27 cellular contexts compared by ENCODE assay signal in the genomic region with DNA sequence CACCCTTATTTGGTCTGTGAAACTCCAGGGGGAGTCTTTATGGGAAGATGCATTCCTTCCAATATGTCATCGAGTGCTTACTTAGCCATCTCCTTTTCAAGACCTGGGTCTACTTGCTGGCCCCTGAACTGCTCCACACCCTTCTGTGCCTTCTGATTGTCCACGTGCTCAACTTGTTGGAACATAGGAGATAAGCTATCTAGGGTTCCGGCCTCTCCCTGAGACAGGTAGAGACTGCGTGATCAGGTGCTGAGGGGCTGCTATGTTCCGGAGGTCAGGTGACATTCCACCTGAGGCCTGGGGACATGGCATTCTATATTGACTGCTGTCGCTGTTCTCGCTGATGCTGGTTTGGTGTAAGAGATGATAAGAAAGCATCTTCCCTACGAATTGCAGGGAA.
A peak's percentile ranks its signal among the peaks of the same experiment; 100 is the strongest.
DNase-seq lines count a peak whose midpoint lies in the region; ATAC-seq, FAIRE-seq and TF ChIP-seq lines count a peak whose summit lies in the region.
"Had no signal": no experiment of that assay in that cellular context is flagged by ENCODE, and none has a peak within 500 bp of the region (broad histone marks: within the 10 kb centered on the region; RNA-seq: fewer than 3 reads in every experiment).

No MANE protein-coding gene starts in this region.

- peak in 1 of 4 experiments; percentile 24 for DNase-seq in K562 (ENCODE audit: extremely low read depth in 1 of 4, low spot score in 3 of 4)
- DNase-seq in mesendoderm = no peak
- DNase-seq in small intestine = peak; percentile 97
- no peak for DNase-seq in stimulated activated naive B cell treated with anti-CD40 and anti-IgM and Interleukin-4, amounts not matched to agents 10 μg/mL and 1 μg/mL and 100 μg/mL, for 72 hours
- DNase-seq in HFFc6 = no peak
- no peak for DNase-seq in NCI-H1105 treated with DMSO at 0.1 percent for 48 hours (lab: John Stamatoyannopoulos, UW)
- DNase-seq: CD8-positive, alpha-beta memory T cell; KBM-7; MG63; NCI-H1417; NCI-H1694; NCI-H2029 treated with DMSO at 0.1 percent for 48 hours; NCI-H446 treated with DMSO at 0.1 percent for 48 hours; NCI-H526; NCI-H82; NK-92 treated with Interleukin-12 subunit alpha and Interleukin-12 subunit beta, amount 100 ng/mL, for 24 hours; PC-3; SIG-M5 had no signal

- intact Hi-C loops in K562 (cut with micrococcal nuclease) = no loop called here

- TF ChIP-seq CTCF in Loucy (conservative IDR thresholded peaks at IDR 0.05; ENCODE audit: low read length) (no peak), K562 (IDR thresholded peaks at IDR 0.05 in 2 of 3, conservative IDR thresholded peaks at IDR 0.05 in 1 of 3; ENCODE audit: insufficient read depth in 2 of 3, low read depth in 1 of 3, low read length in 3 of 3) (no peak), HFFc6 (IDR thresholded peaks at IDR 0.05) (no peak)

- H2AK5ac ChIP-seq in mesendoderm (ENCODE audit: low read length) = no peak overlapping the region

- H3K9me2 ChIP-seq in Loucy (replicated peaks; ENCODE audit: low read depth, low read length) = no peaks in the 10 kb centered on the region

- no peak overlapping the region for H4K5ac ChIP-seq in mesendoderm (ENCODE audit: low read length)

- H2BK5ac ChIP-seq in mesendoderm (ENCODE audit: low read length) = peak overlapping the region; percentile 30

- no peaks in the 10 kb centered on the region for H3K79me1 ChIP-seq in mesendoderm (ENCODE audit: low read length)

- no peaks in the 10 kb centered on the region for H3K9me1 ChIP-seq in K562 (ENCODE audit: control insufficient read depth, insufficient read depth, low read length)

- no peak overlapping the region for H4K8ac ChIP-seq in mesendoderm (ENCODE audit: low read depth, low read length)

- H3K27me3 Mint-ChIP-seq in stimulated activated naive B cell treated with anti-CD40 and anti-IgM and Interleukin-4, amounts not matched to agents 10 μg/mL and 1 μg/mL and 100 μg/mL, for 72 hours = no peaks in the 10 kb centered on the region
- peaks cover 2% of the 10 kb centered on the region for H3K27me3 Mint-ChIP-seq in HFFc6 (ENCODE audit: insufficient read depth)
- H3K27me3 Mint-ChIP-seq: B cell; CD8-positive, alpha-beta memory T cell had no signal

- peak overlapping the region; percentile 6 for H3K56ac ChIP-seq in mesendoderm (ENCODE audit: low read length)

- H3K79me2 ChIP-seq in Loucy (ENCODE audit: insufficient read depth, low read length) (no peaks in the 10 kb centered on the region), K562 (ENCODE audit: control insufficient read depth, insufficient read depth, low read length) (no peaks in the 10 kb centered on the region), mesendoderm (ENCODE audit: control insufficient read depth, insufficient read depth, low read length) (no peaks in the 10 kb centered on the region)

- H4K20me1 ChIP-seq in Loucy (ENCODE audit: insufficient read depth, low read length, poor library complexity, severe bottlenecking) (no peaks in the 10 kb centered on the region), K562 (replicated peaks; ENCODE audit: control insufficient read depth, insufficient read depth, low read length) (no peaks in the 10 kb centered on the region)

- no peak overlapping the region for H3K27ac Mint-ChIP-seq in stimulated activated naive B cell treated with anti-CD40 and anti-IgM and Interleukin-4, amounts not matched to agents 10 μg/mL and 1 μg/mL and 100 μg/mL, for 72 hours
- no peak overlapping the region for H3K27ac Mint-ChIP-seq in HFFc6
- H3K27ac Mint-ChIP-seq: B cell, CD14-positive monocyte had no signal

- no peak overlapping the region for H3K23ac ChIP-seq in mesendoderm (ENCODE audit: low read length)

- H3K4me2 ChIP-seq in Loucy (ENCODE audit: low read depth, low read length, poor library complexity, severe bottlenecking) (peak overlapping the region; percentile 74), K562 (ENCODE audit: insufficient read depth, low read length) (peak overlapping the region; percentile 20; the same call in 1 of the 2 replicates), mesendoderm (ENCODE audit: low read length) (no peak overlapping the region)
- H3K4me2 ChIP-seq: A549 had no signal

- WGBS in K562 (ENCODE audit: insufficient coverage, low coverage, missing lambda C conversion rate) = 29% methylated on average over 8 of the region's 8 CpGs
- no CpG with 5 or more reads among the region's 8 CpGs for WGBS in mesendoderm (ENCODE audit: extremely low coverage, insufficient coverage, low lambda C conversion rate)
- 17 to 68% (median 33%) methylated on average over 8 of the region's 8 CpGs for WGBS in small intestine, 3 donors

- H3K4me1 Mint-ChIP-seq in stimulated activated naive B cell treated with anti-CD40 and anti-IgM and Interleukin-4, amounts not matched to agents 10 μg/mL and 1 μg/mL and 100 μg/mL, for 72 hours = peaks cover 2 to 15% of the 10 kb centered on the region in 2 donors
- H3K4me1 Mint-ChIP-seq in HFFc6 (ENCODE audit: low read depth) = peaks cover 21% of the 10 kb centered on the region
- H3K4me1 Mint-ChIP-seq: B cell; CD8-positive, alpha-beta memory T cell had no signal

- peak overlapping the region; percentile 35 for H3K9ac ChIP-seq in Loucy (ENCODE audit: low read depth, low read length, poor library complexity, severe bottlenecking)
- peak overlapping the region in 1 of 2 experiments; percentile 45; a peak in 1 of 4 replicates for H3K9ac ChIP-seq in K562 (ENCODE audit: insufficient read depth in 1 of 2, low read depth in 2 of 2, low read length in 2 of 2)
- no peak overlapping the region for H3K9ac ChIP-seq in mesendoderm (ENCODE audit: low read length)

- CTCF ChIA-PET in K562 (lab: Yijun Ruan, JAX; ENCODE audit: low intra/inter-chr PET ratio) = no interaction called here

- H3K4ac ChIP-seq in mesendoderm (ENCODE audit: low read depth, low read length) = no peak overlapping the region

- H2BK120ac ChIP-seq in mesendoderm (ENCODE audit: low read depth, low read length) = no peak overlapping the region

- TF ChIP-seq EP300 in K562 (IDR thresholded peaks at IDR 0.05; ENCODE audit: low read length) = no peak

- H3K27me3 ChIP-seq in Loucy (ENCODE audit: insufficient read depth, low read length, poor library complexity, severe bottlenecking) = no peaks in the 10 kb centered on the region
- H3K27me3 ChIP-seq in K562 (ENCODE audit: control insufficient read depth in 2 of 2, insufficient read depth in 2 of 2, low read length in 2 of 2) = no peaks in the 10 kb centered on the region
- no peaks in the 10 kb centered on the region for H3K27me3 ChIP-seq in mesendoderm (ENCODE audit: insufficient read depth, low read length, poor library complexity)
- H3K27me3 ChIP-seq in small intestine (ENCODE audit: control insufficient read depth in 2 of 2, insufficient read depth in 2 of 2, low read length in 2 of 2) = no peaks in the 10 kb centered on the region
- H3K27me3 ChIP-seq: MG63 had no signal

- no peak for TF ChIP-seq POLR2A in K562 (conservative IDR thresholded peaks at IDR 0.05)

- in situ Hi-C loops in K562 (cut with MboI) = no loop called here

- H2BK15ac ChIP-seq in mesendoderm (replicated peaks; ENCODE audit: low read depth) = no peak overlapping the region

- H3K18ac ChIP-seq in mesendoderm (ENCODE audit: low read length) = no peak overlapping the region

- H3K4me1 ChIP-seq in Loucy (ENCODE audit: insufficient read depth, low read length, poor library complexity, severe bottlenecking) = peaks cover 30% of the 10 kb centered on the region
- H3K4me1 ChIP-seq in K562 (replicated peaks in 1 of 2; ENCODE audit: control insufficient read depth in 2 of 2, insufficient read depth in 2 of 2, low read length in 2 of 2) = peaks cover 6 to 16% of the 10 kb centered on the region in 2 experiments; a peak in 4 of 5 replicates
- H3K4me1 ChIP-seq in mesendoderm (ENCODE audit: control insufficient read depth, low read depth, low read length) = peaks cover 9% of the 10 kb centered on the region
- H3K4me1 ChIP-seq in small intestine (ENCODE audit: control insufficient read depth in 2 of 2, insufficient read depth in 1 of 2, low read depth in 1 of 2, low read length in 1 of 2) = no peaks in the 10 kb centered on the region

- H3K4me3 ChIP-seq in Loucy (ENCODE audit: low read length, poor library complexity, severe bottlenecking) (peak overlapping the region; percentile 67), K562 (no peak overlapping the region), mesendoderm (ENCODE audit: low read length) (no peak overlapping the region), small intestine (ENCODE audit: low read depth in 1 of 2, low read length in 2 of 2) (no peak overlapping the region)
- H3K4me3 ChIP-seq: A549, MG63, SK-N-MC had no signal

- H3K9me3 ChIP-seq in Loucy (ENCODE audit: insufficient read depth, low read depth, low read length) = no peaks in the 10 kb centered on the region
- H3K9me3 ChIP-seq in K562 (replicated peaks; ENCODE audit: control insufficient read depth, insufficient read depth, low read depth, low read length) = no peaks in the 10 kb centered on the region
- H3K9me3 ChIP-seq in small intestine (ENCODE audit: control insufficient read depth, low read depth) = no peaks in the 10 kb centered on the region
- H3K9me3 ChIP-seq: A549, MG63 had no signal

- peaks cover 5% of the 10 kb centered on the region for H3F3A ChIP-seq in Loucy (ENCODE audit: low read depth)

- POLR2A ChIA-PET in K562 (lab: Yijun Ruan, JAX) = no interaction called here

- BruUV-seq in K562 (replicated peaks; lab: Mats Ljungman, UMichigan) = no TSS peak

- no peak for TF ChIP-seq RAD21 in K562 (CRISPR knock-in tag; conservative IDR thresholded peaks at IDR 0.05 in 1 of 2, IDR thresholded peaks at IDR 0.05 in 1 of 2)

- H3K27ac ChIP-seq in K562 (ENCODE audit: extremely low read depth, low read depth, low read length) (no peak overlapping the region), mesendoderm (ENCODE audit: low read depth, low read length) (no peak overlapping the region), small intestine (ENCODE audit: low read depth in 1 of 2, low read length in 1 of 2) (peak overlapping the region; percentile 85 to 91)
- H3K27ac ChIP-seq: A549, RWPE1, SK-N-MC had no signal

- no peaks in the 10 kb centered on the region for H3K9me3 Mint-ChIP-seq in stimulated activated naive B cell treated with anti-CD40 and anti-IgM and Interleukin-4, amounts not matched to agents 10 μg/mL and 1 μg/mL and 100 μg/mL, for 72 hours
- no peaks in the 10 kb centered on the region for H3K9me3 Mint-ChIP-seq in HFFc6
- H3K9me3 Mint-ChIP-seq: CD8-positive, alpha-beta memory T cell had no signal

- peak; percentile 13; the same call in 1 of the 3 replicates for ATAC-seq in K562
- no peak for ATAC-seq in stimulated activated naive B cell treated with anti-CD40 and anti-IgM and Interleukin-4, amounts not matched to agents 10 μg/mL and 1 μg/mL and 100 μg/mL, for 72 hours (replicated peaks)
- no peak for ATAC-seq in HG03135 (IDR thresholded peaks at IDR 0.05; ENCODE audit: unreplicated experiment)
- ATAC-seq: A549, PC-3 had no signal

- FAIRE-seq in K562 (lab: Jason Lieb, UNC) (no peak), small intestine (lab: Jason Lieb, UNC) (no peak)
- FAIRE-seq: A549, H54, HTR-8/SVneo had no signal

- H3K36me3 Mint-ChIP-seq in stimulated activated naive B cell treated with anti-CD40 and anti-IgM and Interleukin-4, amounts not matched to agents 10 μg/mL and 1 μg/mL and 100 μg/mL, for 72 hours = no peaks in the 10 kb centered on the region
- H3K36me3 Mint-ChIP-seq in HFFc6 (ENCODE audit: low read depth) = no peaks in the 10 kb centered on the region
- H3K36me3 Mint-ChIP-seq: CD14-positive monocyte; CD8-positive, alpha-beta memory T cell had no signal

- H3K36me3 ChIP-seq in Loucy (ENCODE audit: insufficient read depth, low read length) = no peaks in the 10 kb centered on the region; the same call in 1 of the 2 replicates
- H3K36me3 ChIP-seq in K562 (ENCODE audit: control insufficient read depth, insufficient read depth, low read length) = no peaks in the 10 kb centered on the region
- no peaks in the 10 kb centered on the region for H3K36me3 ChIP-seq in mesendoderm (ENCODE audit: control insufficient read depth, insufficient read depth, low read length)
- no peaks in the 10 kb centered on the region for H3K36me3 ChIP-seq in small intestine (ENCODE audit: control insufficient read depth in 2 of 2, insufficient read depth in 2 of 2, low read length in 2 of 2)
- H3K36me3 ChIP-seq: MG63 had no signal

- no peak overlapping the region for H3K4me3 Mint-ChIP-seq in stimulated activated naive B cell treated with anti-CD40 and anti-IgM and Interleukin-4, amounts not matched to agents 10 μg/mL and 1 μg/mL and 100 μg/mL, for 72 hours
- H3K4me3 Mint-ChIP-seq in HFFc6 = no peak overlapping the region
- H3K4me3 Mint-ChIP-seq: B cell; CD8-positive, alpha-beta memory T cell had no signal

- H2AFZ ChIP-seq in Loucy (ENCODE audit: low read length) (no peak overlapping the region), K562 (ENCODE audit: low read depth, low read length) (peak overlapping the region; percentile 1; the same call in 1 of the 2 replicates)

Comparison
In these comparisons a context has a peak if more than half of its experiments do, and no peak if none do; other contexts are left out.
1. H3K27ac ChIP-seq: peak in small intestine (2 of 2); none in K562 (single experiment) and mesendoderm (single experiment).